ENCODE assay signal across 29 cellular contexts in the genomic region with DNA sequence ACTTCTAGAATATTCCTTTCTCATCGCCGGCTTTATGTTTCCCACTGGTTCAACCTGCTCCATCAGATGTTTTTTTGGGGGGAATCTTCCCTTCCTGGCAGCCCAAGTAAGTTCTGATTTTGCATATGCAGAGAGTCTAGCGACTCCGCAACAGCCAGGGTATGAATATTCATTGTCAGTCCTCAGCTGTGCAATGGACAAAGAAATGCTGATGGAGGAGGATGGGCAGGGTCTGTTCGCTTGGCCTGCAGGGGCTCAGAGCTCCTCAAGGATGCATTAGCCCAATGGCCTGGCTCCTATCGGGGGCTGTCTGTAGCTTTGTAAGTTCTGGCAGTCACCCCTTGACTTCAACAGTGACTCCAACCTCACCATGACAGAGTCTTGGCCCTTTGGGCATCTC.
"Had no signal": no experiment of that assay in that cellular context is flagged by ENCODE, and none has a peak within 500 bp of the region (broad histone marks: within the 10 kb centered on the region; RNA-seq: fewer than 3 reads in every experiment).

No MANE protein-coding gene starts in this region.

- H3K27ac ChIP-seq: brain microvascular endothelial cell, coronary artery, dorsolateral prefrontal cortex, esophagus muscularis mucosa, foreskin keratinocyte, gastrocnemius medialis, heart left ventricle had no signal

- H3K4me3 ChIP-seq: coronary artery, dorsolateral prefrontal cortex, esophagus muscularis mucosa, gastrocnemius medialis, heart left ventricle had no signal

- H3K36me3 ChIP-seq: brain microvascular endothelial cell, esophagus muscularis mucosa, gastrocnemius medialis, heart left ventricle had no signal

- DNase-seq: activated CD4-positive, alpha-beta memory T cell treated with anti-CD3 and anti-CD28 coated beads, Interleukin-2, amount 10 ng/mL, durations not matched to agents 7 days and 5 days; activated CD4-positive, alpha-beta T cell treated with anti-CD3 and anti-CD28 coated beads for 1 hour; activated CD4-positive, alpha-beta T cell treated with anti-CD3 and anti-CD28 coated beads for 4 hours; activated CD4-positive, alpha-beta T cell treated with anti-CD3 and anti-CD28 coated beads, Interleukin-2, amount 10 ng/mL, durations not matched to agents 7 days and 5 days; activated CD4-positive, alpha-beta T cell treated with anti-CD3 and anti-CD28 coated beads, Interleukin-2, amount 50 U/mL, for 4 hours; activated CD8-positive, alpha-beta memory T cell treated with anti-CD3 and anti-CD28 coated beads, Interleukin-2, amount 50 U/mL, for 48 hours; activated gamma-delta T cell; activated naive CD4-positive, alpha-beta T cell; activated naive CD4-positive, alpha-beta T cell treated with anti-CD3 and anti-CD28 coated beads, Interleukin-2, amount 10 ng/mL, durations not matched to agents 7 days and 5 days; activated naive CD8-positive, alpha-beta T cell treated with anti-CD3 and anti-CD28 coated beads, Interleukin-2, amount 10 ng/mL, durations not matched to agents 7 days and 5 days; activated T-cell treated with anti-CD3 and anti-CD28 coated beads for 4 hours; activated T-cell treated with anti-CD3 and anti-CD28 coated beads, Interleukin-2, amount 50 U/mL, for 24 hours; activated T-cell treated with anti-CD3 and anti-CD28 coated beads, Interleukin-2, amount 50 U/mL, for 72 hours; anterior cingulate cortex; brain microvascular endothelial cell; dorsolateral prefrontal cortex; effector memory CD4-positive, alpha-beta T cell; erythroblast; foreskin keratinocyte; gastrocnemius medialis; glutamatergic neuron; heart left ventricle; T-helper 1 cell; T-helper 2 cell had no signal

- H3K9me3 Mint-ChIP-seq: activated CD4-positive, alpha-beta memory T cell treated with anti-CD3 and anti-CD28 coated beads, Interleukin-2, amount 10 ng/mL, durations not matched to agents 7 days and 5 days; activated CD4-positive, alpha-beta T cell treated with anti-CD3 and anti-CD28 coated beads, Interleukin-2, amount 10 ng/mL, durations not matched to agents 7 days and 5 days; activated naive CD4-positive, alpha-beta T cell treated with anti-CD3 and anti-CD28 coated beads, Interleukin-2, amount 10 ng/mL, durations not matched to agents 7 days and 5 days; activated naive CD4-positive, alpha-beta T cell treated with anti-CD3 and anti-CD28 coated beads, Interleukin-2, amount 50 U/mL, for 72 hours; activated naive CD8-positive, alpha-beta T cell treated with anti-CD3 and anti-CD28 coated beads, Interleukin-2, amount 10 ng/mL, durations not matched to agents 7 days and 5 days; activated T-cell treated with anti-CD3 and anti-CD28 coated beads, Interleukin-2, amount 50 U/mL, for 24 hours; activated T-cell treated with anti-CD3 and anti-CD28 coated beads, Interleukin-2, amount 50 U/mL, for 72 hours; central memory CD8-positive, alpha-beta T cell; dendritic cell treated with granulocyte-macrophage colony-stimulating factor and Interleukin-4, amounts not matched to agents 40 ng/mL and 50 ng/mL, for 4 days had no signal

- H3K27me3 Mint-ChIP-seq: activated CD4-positive, alpha-beta memory T cell treated with anti-CD3 and anti-CD28 coated beads, Interleukin-2, amount 10 ng/mL, durations not matched to agents 7 days and 5 days had no signal

- H3K4me1 Mint-ChIP-seq: activated CD4-positive, alpha-beta memory T cell treated with anti-CD3 and anti-CD28 coated beads, Interleukin-2, amount 10 ng/mL, durations not matched to agents 7 days and 5 days; activated CD4-positive, alpha-beta T cell treated with anti-CD3 and anti-CD28 coated beads, Interleukin-2, amount 10 ng/mL, durations not matched to agents 7 days and 5 days; activated naive CD4-positive, alpha-beta T cell treated with anti-CD3 and anti-CD28 coated beads, Interleukin-2, amount 10 ng/mL, durations not matched to agents 7 days and 5 days; activated naive CD8-positive, alpha-beta T cell treated with anti-CD3 and anti-CD28 coated beads, Interleukin-2, amount 10 ng/mL, durations not matched to agents 7 days and 5 days; central memory CD8-positive, alpha-beta T cell had no signal

- H3K27me3 ChIP-seq: brain microvascular endothelial cell, foreskin keratinocyte, gastrocnemius medialis had no signal

- H3K36me3 Mint-ChIP-seq: activated naive CD4-positive, alpha-beta T cell treated with anti-CD3 and anti-CD28 coated beads, Interleukin-2, amount 10 ng/mL, durations not matched to agents 7 days and 5 days; activated naive CD4-positive, alpha-beta T cell treated with anti-CD3 and anti-CD28 coated beads, Interleukin-2, amount 50 U/mL, for 72 hours; activated naive CD8-positive, alpha-beta T cell treated with anti-CD3 and anti-CD28 coated beads, Interleukin-2, amount 10 ng/mL, durations not matched to agents 7 days and 5 days had no signal

- H3K27ac Mint-ChIP-seq: activated CD4-positive, alpha-beta memory T cell treated with anti-CD3 and anti-CD28 coated beads, Interleukin-2, amount 10 ng/mL, durations not matched to agents 7 days and 5 days; activated CD4-positive, alpha-beta T cell treated with anti-CD3 and anti-CD28 coated beads, Interleukin-2, amount 10 ng/mL, durations not matched to agents 7 days and 5 days; activated naive CD4-positive, alpha-beta T cell treated with anti-CD3 and anti-CD28 coated beads, Interleukin-2, amount 10 ng/mL, durations not matched to agents 7 days and 5 days; activated naive CD4-positive, alpha-beta T cell treated with anti-CD3 and anti-CD28 coated beads, Interleukin-2, amount 50 U/mL, for 72 hours; activated naive CD8-positive, alpha-beta T cell treated with anti-CD3 and anti-CD28 coated beads, Interleukin-2, amount 10 ng/mL, durations not matched to agents 7 days and 5 days; activated T-cell treated with anti-CD3 and anti-CD28 coated beads, Interleukin-2, amount 50 U/mL, for 24 hours; activated T-cell treated with anti-CD3 and anti-CD28 coated beads, Interleukin-2, amount 50 U/mL, for 72 hours; dendritic cell treated with granulocyte-macrophage colony-stimulating factor and Interleukin-4, amounts not matched to agents 40 ng/mL and 50 ng/mL, for 4 days had no signal

- H3K4me3 Mint-ChIP-seq: activated CD4-positive, alpha-beta memory T cell treated with anti-CD3 and anti-CD28 coated beads, Interleukin-2, amount 10 ng/mL, durations not matched to agents 7 days and 5 days; activated CD4-positive, alpha-beta T cell treated with anti-CD3 and anti-CD28 coated beads, Interleukin-2, amount 10 ng/mL, durations not matched to agents 7 days and 5 days; activated naive CD4-positive, alpha-beta T cell treated with anti-CD3 and anti-CD28 coated beads, Interleukin-2, amount 10 ng/mL, durations not matched to agents 7 days and 5 days; activated naive CD8-positive, alpha-beta T cell treated with anti-CD3 and anti-CD28 coated beads, Interleukin-2, amount 10 ng/mL, durations not matched to agents 7 days and 5 days; activated T-cell treated with anti-CD3 and anti-CD28 coated beads, Interleukin-2, amount 50 U/mL, for 24 hours; activated T-cell treated with anti-CD3 and anti-CD28 coated beads, Interleukin-2, amount 50 U/mL, for 72 hours; central memory CD8-positive, alpha-beta T cell; dendritic cell treated with granulocyte-macrophage colony-stimulating factor and Interleukin-4, amounts not matched to agents 40 ng/mL and 50 ng/mL, for 4 days had no signal

- H3K4me1 ChIP-seq: esophagus muscularis mucosa, foreskin keratinocyte, gastrocnemius medialis, heart left ventricle had no signal

- H3K9me3 ChIP-seq: esophagus muscularis mucosa, gastrocnemius medialis, heart left ventricle had no signal

- ATAC-seq: activated naive CD4-positive, alpha-beta T cell treated with anti-CD3 and anti-CD28 coated beads, Interleukin-2, amount 50 U/mL, for 72 hours; activated T-cell treated with anti-CD3 and anti-CD28 coated beads, Interleukin-2, amount 50 U/mL, for 72 hours; foreskin keratinocyte; gastrocnemius medialis; heart left ventricle had no signal
